Comparison of ENCODE assay signal across 8 cellular contexts in the genomic region with DNA sequence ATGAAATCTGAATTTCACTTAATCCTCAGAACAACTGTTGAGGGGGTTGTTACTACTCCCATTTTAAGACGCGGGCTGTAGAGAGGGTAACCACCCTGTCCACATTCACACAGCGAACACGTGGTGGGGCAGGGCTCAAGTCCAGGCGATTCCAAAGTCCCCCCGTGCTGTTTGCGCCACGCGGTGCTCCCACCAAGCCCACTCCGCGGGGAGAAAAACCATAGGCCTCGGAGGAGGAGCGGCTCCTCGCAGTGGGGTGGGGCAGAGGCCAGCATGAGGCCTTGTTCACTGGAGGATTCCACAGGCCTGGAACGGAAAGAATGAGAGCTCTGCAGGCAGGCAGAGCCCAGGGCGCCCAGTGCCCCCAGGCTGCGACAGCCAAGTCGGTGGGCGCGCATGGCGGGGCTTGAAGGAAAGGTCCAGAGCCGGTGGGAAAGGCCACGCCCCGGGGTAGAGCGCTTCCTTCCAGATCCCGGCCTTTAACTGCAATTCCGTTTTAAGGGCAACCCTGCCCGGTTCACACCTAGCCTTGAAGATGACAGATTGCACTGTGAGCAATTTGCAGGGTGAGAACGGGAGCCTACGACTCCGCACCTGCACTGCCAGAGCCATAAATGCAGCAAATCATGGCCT.
DNase-seq lines count a peak whose midpoint lies in the region; ATAC-seq and TF ChIP-seq lines count a peak whose summit lies in the region.

No MANE protein-coding gene starts in this region.

- peaks cover 9% of the 10 kb centered on the region; the same call in 1 of the 2 replicates for H3F3A ChIP-seq in GM23338 (replicated peaks; ENCODE audit: low read depth)

- peak overlapping the region; percentile 86 for H3K27ac ChIP-seq in GM23338 (ENCODE audit: low read depth)
- H3K27ac ChIP-seq in VCaP: peak overlapping the region; percentile 93
- H3K27ac ChIP-seq in caudate nucleus (ENCODE audit: low read depth, low read length): peak overlapping the region; percentile 97
- peak overlapping the region; percentile 81 to 96 for H3K27ac ChIP-seq in left lung

- H3K27me3 Mint-ChIP-seq in GM23338 (ENCODE audit: insufficient read depth, low read depth, poor library complexity): peaks cover 26% of the 10 kb centered on the region

- TF ChIP-seq CTCF in GM23338 (conservative IDR thresholded peaks at IDR 0.05; ENCODE audit: low read depth in 2 of 2) (no peak), VCaP (conservative IDR thresholded peaks at IDR 0.05) (no peak), left lung (IDR thresholded peaks at IDR 0.05) (no peak)

- peak overlapping the region; percentile 86 for H3K4me2 ChIP-seq in GM23338

- H3K4me3 ChIP-seq in GM23338 (peak overlapping the region; percentile 64), left lung (peak overlapping the region in 1 of 2 donors; percentile 41)

- intact Hi-C loops in left lung (cut with DNase I): loop anchor here in 1 of 2 donors (2.0 kb wide), 1 partner anchor 308 kb away; no protein-coding TSS in a partner anchor

- H3K4me3 Mint-ChIP-seq in GM23338: peak overlapping the region; percentile 60

- no peaks in the 10 kb centered on the region for H3K27me3 ChIP-seq in GM23338 (ENCODE audit: insufficient read depth)
- no peaks in the 10 kb centered on the region for H3K27me3 ChIP-seq in left lung

- H3K27ac Mint-ChIP-seq in GM23338: peak overlapping the region; percentile 81

- ATAC-seq in GM23338 (peak; percentile 39), left lung (peak; percentile 9), GM21717 (IDR thresholded peaks at IDR 0.05; ENCODE audit: unreplicated experiment) (no peak)

- no peaks in the 10 kb centered on the region for H3K79me2 ChIP-seq in GM23338 (replicated peaks; ENCODE audit: insufficient read depth)

- H3K9me3 Mint-ChIP-seq in GM23338: no peaks in the 10 kb centered on the region

- H3K36me3 ChIP-seq in GM23338 (ENCODE audit: insufficient read depth) (no peaks in the 10 kb centered on the region), left lung (no peaks in the 10 kb centered on the region)

- H3K4me1 ChIP-seq in GM23338 (ENCODE audit: insufficient read depth): peaks cover 25% of the 10 kb centered on the region
- H3K4me1 ChIP-seq in left lung: peaks cover 32 to 59% of the 10 kb centered on the region in 2 donors

- H3K36me3 Mint-ChIP-seq in GM23338 (ENCODE audit: low read depth): no peaks in the 10 kb centered on the region

- H3K4me1 Mint-ChIP-seq in GM23338: peaks cover 45% of the 10 kb centered on the region

- peak overlapping the region; percentile 88 for H2AFZ ChIP-seq in GM23338

- no peaks in the 10 kb centered on the region for H4K20me1 ChIP-seq in GM23338 (replicated peaks; ENCODE audit: insufficient read depth)

- H3K9me2 ChIP-seq in GM23338 (ENCODE audit: insufficient read depth): no peaks in the 10 kb centered on the region

- H3K9me3 ChIP-seq in left lung: no peaks in the 10 kb centered on the region

- DNase-seq in D341Med (ENCODE audit: low spot score) (peak; percentile 57), GM23338 (ENCODE audit: low spot score) (peak; percentile 80), NCI-H1092 treated with DMSO at 0.1 percent for 48 hours (lab: John Stamatoyannopoulos, UW) (peak; percentile 79), caudate nucleus (lab: John Stamatoyannopoulos, UW) (peak in 20 of 61 donors; percentile 13 to 67 (median 46)), left lung (peak; percentile 50 to 86)
- DNase-seq in stimulated activated CD8-positive, alpha-beta memory T cell treated with anti-CD3 and anti-CD28 coated beads, Interleukin-4, amount 100 ng/mL, for 48 hours: peak; percentile 63

TF ChIP-seq in GM23338, 12 proteins besides CTCF, POLR2A, EP300 and RAD21:
- no peak for TF ChIP-seq EZH2 (IDR thresholded peaks at IDR 0.05; ENCODE audit: low read depth, unreplicated experiment)
- TF ChIP-seq STAT1 (IDR thresholded peaks at IDR 0.05; ENCODE audit: unreplicated experiment): no peak
- no peak for TF ChIP-seq JUNB (IDR thresholded peaks at IDR 0.05; ENCODE audit: unreplicated experiment)
- TF ChIP-seq NANOG (IDR thresholded peaks at IDR 0.05; ENCODE audit: borderline replicate concordance): no peak
- TF ChIP-seq ZNF114 (CRISPR knock-in tag; IDR thresholded peaks at IDR 0.05): no peak
- TF ChIP-seq ZNF331 (CRISPR knock-in tag; IDR thresholded peaks at IDR 0.05; ENCODE audit: low read depth): no peak
- TF ChIP-seq POLR2AphosphoS5 (IDR thresholded peaks at IDR 0.05; ENCODE audit: low read depth): no peak
- TF ChIP-seq, protein P1, sequence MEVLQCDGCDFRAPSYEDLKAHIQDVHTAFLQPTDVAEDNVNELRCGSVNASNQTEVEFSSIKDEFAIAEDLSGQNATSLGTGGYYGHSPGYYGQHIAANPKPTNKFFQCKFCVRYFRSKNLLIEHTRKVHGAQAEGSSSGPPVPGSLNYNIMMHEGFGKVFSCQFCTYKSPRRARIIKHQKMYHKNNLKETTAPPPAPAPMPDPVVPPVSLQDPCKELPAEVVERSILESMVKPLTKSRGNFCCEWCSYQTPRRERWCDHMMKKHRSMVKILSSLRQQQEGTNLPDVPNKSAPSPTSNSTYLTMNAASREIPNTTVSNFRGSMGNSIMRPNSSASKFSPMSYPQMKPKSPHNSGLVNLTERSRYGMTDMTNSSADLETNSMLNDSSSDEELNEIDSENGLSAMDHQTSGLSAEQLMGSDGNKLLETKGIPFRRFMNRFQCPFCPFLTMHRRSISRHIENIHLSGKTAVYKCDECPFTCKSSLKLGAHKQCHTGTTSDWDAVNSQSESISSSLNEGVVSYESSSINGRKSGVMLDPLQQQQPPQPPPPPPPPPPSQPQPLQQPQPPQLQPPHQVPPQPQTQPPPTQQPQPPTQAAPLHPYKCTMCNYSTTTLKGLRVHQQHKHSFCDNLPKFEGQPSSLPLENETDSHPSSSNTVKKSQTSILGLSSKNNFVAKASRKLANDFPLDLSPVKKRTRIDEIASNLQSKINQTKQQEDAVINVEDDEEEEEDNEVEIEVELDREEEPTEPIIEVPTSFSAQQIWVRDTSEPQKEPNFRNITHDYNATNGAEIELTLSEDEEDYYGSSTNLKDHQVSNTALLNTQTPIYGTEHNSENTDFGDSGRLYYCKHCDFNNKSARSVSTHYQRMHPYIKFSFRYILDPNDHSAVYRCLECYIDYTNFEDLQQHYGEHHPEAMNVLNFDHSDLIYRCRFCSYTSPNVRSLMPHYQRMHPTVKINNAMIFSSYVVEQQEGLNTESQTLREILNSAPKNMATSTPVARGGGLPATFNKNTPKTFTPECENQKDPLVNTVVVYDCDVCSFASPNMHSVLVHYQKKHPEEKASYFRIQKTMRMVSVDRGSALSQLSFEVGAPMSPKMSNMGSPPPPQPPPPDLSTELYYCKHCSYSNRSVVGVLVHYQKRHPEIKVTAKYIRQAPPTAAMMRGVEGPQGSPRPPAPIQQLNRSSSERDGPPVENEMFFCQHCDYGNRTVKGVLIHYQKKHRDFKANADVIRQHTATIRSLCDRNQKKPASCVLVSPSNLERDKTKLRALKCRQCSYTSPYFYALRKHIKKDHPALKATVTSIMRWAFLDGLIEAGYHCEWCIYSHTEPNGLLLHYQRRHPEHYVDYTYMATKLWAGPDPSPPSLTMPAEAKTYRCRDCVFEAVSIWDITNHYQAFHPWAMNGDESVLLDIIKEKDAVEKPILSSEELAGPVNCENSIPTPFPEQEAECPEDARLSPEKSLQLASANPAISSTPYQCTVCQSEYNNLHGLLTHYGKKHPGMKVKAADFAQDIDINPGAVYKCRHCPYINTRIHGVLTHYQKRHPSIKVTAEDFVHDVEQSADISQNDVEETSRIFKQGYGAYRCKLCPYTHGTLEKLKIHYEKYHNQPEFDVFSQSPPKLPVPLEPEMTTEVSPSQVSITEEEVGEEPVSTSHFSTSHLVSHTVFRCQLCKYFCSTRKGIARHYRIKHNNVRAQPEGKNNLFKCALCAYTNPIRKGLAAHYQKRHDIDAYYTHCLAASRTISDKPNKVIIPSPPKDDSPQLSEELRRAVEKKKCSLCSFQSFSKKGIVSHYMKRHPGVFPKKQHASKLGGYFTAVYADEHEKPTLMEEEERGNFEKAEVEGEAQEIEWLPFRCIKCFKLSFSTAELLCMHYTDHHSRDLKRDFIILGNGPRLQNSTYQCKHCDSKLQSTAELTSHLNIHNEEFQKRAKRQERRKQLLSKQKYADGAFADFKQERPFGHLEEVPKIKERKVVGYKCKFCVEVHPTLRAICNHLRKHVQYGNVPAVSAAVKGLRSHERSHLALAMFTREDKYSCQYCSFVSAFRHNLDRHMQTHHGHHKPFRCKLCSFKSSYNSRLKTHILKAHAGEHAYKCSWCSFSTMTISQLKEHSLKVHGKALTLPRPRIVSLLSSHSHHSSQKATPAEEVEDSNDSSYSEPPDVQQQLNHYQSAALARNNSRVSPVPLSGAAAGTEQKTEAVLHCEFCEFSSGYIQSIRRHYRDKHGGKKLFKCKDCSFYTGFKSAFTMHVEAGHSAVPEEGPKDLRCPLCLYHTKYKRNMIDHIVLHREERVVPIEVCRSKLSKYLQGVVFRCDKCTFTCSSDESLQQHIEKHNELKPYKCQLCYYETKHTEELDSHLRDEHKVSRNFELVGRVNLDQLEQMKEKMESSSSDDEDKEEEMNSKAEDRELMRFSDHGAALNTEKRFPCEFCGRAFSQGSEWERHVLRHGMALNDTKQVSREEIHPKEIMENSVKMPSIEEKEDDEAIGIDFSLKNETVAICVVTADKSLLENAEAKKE (CRISPR knock-in tag; IDR thresholded peaks at IDR 0.05): no peak
